In the genomic region with DNA sequence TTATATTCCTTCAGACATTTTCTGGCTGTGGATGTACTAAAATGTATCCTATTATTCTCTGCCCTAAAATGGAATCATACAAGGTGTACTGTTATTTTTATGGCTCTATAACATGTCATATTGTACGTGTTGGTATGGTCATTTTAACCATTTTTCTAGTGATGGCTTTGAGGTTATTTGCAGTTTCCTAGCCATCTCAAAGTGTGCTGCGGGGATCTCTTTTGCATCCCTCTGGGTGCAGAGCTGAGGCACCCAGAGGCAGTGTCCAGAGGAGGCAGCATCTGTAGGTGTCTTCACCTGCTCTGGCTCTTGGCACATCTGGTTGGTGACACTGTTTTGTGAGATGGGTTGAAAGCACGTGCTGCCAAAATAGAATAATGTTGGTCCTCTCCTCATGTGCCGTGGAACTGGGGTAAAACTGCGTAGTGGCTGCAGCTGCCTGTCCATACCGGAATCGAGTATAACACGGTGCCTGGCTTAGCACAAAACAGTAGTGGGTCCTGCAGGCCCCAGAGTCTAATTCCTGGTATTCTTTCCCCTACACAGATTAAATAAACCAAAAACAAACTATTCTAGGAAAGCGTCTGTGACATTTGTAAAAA, we compare ENCODE assay signal across 1 cellular context.
TF ChIP-seq lines count a peak whose summit lies in the region.

No MANE protein-coding gene starts in this region.

TF ChIP-seq in SK-N-SH, 30 proteins besides CTCF, POLR2A, EP300 and RAD21:
- TF ChIP-seq, protein P1, sequence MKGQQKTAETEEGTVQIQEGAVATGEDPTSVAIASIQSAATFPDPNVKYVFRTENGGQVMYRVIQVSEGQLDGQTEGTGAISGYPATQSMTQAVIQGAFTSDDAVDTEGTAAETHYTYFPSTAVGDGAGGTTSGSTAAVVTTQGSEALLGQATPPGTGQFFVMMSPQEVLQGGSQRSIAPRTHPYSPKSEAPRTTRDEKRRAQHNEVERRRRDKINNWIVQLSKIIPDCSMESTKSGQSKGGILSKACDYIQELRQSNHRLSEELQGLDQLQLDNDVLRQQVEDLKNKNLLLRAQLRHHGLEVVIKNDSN (IDR thresholded peaks at IDR 0.05; ENCODE audit: borderline replicate concordance, low read depth): no peak
- TF ChIP-seq POLR2AphosphoS5 (IDR thresholded peaks at IDR 0.05; ENCODE audit: low read depth, low read length): peak; percentile 6; the same call in 1 of the 2 replicates
- no peak for TF ChIP-seq EZH2phosphoT487 (IDR thresholded peaks at IDR 0.05; ENCODE audit: borderline replicate concordance, low read depth)
- TF ChIP-seq SMC3 (IDR thresholded peaks at IDR 0.05; ENCODE audit: low read depth, low read length): no peak
